ENCODE assay signal across 8 cellular contexts in the genomic region with DNA sequence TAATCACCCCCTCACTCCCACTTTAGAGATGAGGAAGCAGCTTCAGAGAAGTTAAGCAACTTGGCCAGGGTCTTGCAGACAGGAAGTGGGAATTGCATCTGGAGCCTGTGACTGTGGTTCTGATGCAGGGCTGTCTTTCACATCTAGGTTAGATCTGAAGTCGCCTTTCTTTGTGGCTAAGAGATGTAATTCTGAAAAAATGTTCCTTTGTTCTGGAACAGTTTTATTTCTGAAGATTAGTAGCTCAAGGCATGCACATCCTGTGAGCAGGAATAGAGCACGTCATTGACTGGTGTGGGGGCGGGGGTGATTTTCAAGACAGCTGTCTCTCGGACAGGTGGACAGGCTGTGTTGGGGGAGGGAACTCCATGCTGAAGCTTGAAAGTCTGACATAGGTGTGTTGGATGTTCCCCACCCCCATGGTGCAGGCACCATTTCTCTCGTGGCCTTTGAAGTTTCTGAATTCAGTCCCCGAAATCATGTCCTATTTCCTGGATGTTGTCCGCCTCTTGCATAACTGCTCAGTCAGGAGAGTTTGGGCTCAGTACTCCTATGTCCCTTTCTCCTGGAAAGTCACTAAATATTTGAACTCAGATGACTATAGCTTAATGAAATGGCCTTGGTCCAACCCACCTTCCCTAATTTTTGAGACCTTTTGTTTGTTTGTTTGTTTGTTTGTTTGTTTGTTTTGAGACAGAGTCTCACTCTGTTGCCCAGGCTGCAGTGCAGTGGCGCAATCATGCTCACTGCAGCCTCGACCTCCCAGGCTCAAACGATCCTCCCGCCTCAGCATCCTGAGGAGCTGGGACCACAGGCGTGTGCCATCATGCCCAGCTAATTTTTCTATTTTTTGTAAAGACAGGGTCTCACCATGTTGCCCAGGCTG. TPM values are rescaled to one million over a fixed set of nuclear protein-coding genes. Genes with fewer than 3 reads are reported as not detected.
DNase-seq lines count a peak whose midpoint lies in the region; ATAC-seq and TF ChIP-seq lines count a peak whose summit lies in the region.

No MANE protein-coding gene starts in this region.

- H3K9me3 ChIP-seq in fibroblast of lung (ENCODE audit: control insufficient read depth, insufficient read depth, low read depth, low read length) (no peaks in the 10 kb centered on the region), sigmoid colon (no peaks in the 10 kb centered on the region)

- no peak overlapping the region for H3K9ac ChIP-seq in fibroblast of lung (ENCODE audit: insufficient read depth, low read length)

- no peak overlapping the region for H3K4me2 ChIP-seq in fibroblast of lung (ENCODE audit: extremely low read depth, insufficient read depth, low read length)

- 74 to 83% methylated on average over 12 of the region's 12 CpGs for WGBS in sigmoid colon, 2 donors

- H4K20me1 ChIP-seq in fibroblast of lung (ENCODE audit: control insufficient read depth, extremely low read depth, insufficient read depth, low read length) = no peaks in the 10 kb centered on the region

- H3K27ac ChIP-seq in fibroblast of lung (ENCODE audit: insufficient read depth, low read length) = no peak overlapping the region
- H3K27ac ChIP-seq in sigmoid colon = peak overlapping the region; percentile 39 to 55 (median 44)

- peak in 3 of 4 donors; percentile 7 to 51 (median 38) for TF ChIP-seq EP300 in sigmoid colon (IDR thresholded peaks at IDR 0.05)

- H3K4me1 ChIP-seq in fibroblast of lung (ENCODE audit: control insufficient read depth, extremely low read depth, insufficient read depth, low read length) (peaks cover 2% of the 10 kb centered on the region), sigmoid colon (no peaks in the 10 kb centered on the region)

- no peak overlapping the region for H3K4me3 ChIP-seq in fibroblast of lung (replicated peaks in 1 of 4; ENCODE audit: control extremely low read depth in 1 of 4, insufficient read depth in 1 of 4, low read depth in 3 of 4, low read length in 4 of 4)
- no peak overlapping the region for H3K4me3 ChIP-seq in sigmoid colon

- intact Hi-C loops in sigmoid colon (cut with DNase I) = no loop called here

- peak; percentile 16 to 29 for DNase-seq in SHP77 (lab: John Stamatoyannopoulos, UW)
- DNase-seq in SHP77 treated with DMSO at 0.1 percent for 48 hours (lab: John Stamatoyannopoulos, UW) = no peak
- DNase-seq in SIG-M5 treated with dmso at 0.1 percent for 504 hours (lab: John Stamatoyannopoulos, UW; ENCODE audit: unreplicated experiment) = peak; percentile 91
- peak; percentile 68 to 97 for DNase-seq in fibroblast of lung (ENCODE audit: low read depth in 2 of 2)
- DNase-seq in sigmoid colon = no peak
- DNase-seq in GOT3 (lab: John Stamatoyannopoulos, UW) = no peak

- H2AFZ ChIP-seq in fibroblast of lung (ENCODE audit: low read length) = no peak overlapping the region

- TF ChIP-seq CTCF in fibroblast of lung (conservative IDR thresholded peaks at IDR 0.05 in 1 of 2, IDR thresholded peaks at IDR 0.05 in 1 of 2; ENCODE audit: low read depth in 1 of 2, low read length in 2 of 2) = no peak
- no peak for TF ChIP-seq CTCF in sigmoid colon (IDR thresholded peaks at IDR 0.05)

- peaks cover 3% of the 10 kb centered on the region for H3K27me3 ChIP-seq in fibroblast of lung (ENCODE audit: control insufficient read depth, insufficient read depth, low read length)
- no peaks in the 10 kb centered on the region for H3K27me3 ChIP-seq in sigmoid colon

- ATAC-seq in GM19351 (IDR thresholded peaks at IDR 0.05; ENCODE audit: unreplicated experiment) = no peak
- no peak for ATAC-seq in HG03175 (IDR thresholded peaks at IDR 0.05; ENCODE audit: unreplicated experiment)

- H3K36me3 ChIP-seq in fibroblast of lung (ENCODE audit: control insufficient read depth, insufficient read depth, low read length) (no peaks in the 10 kb centered on the region), sigmoid colon (no peaks in the 10 kb centered on the region)

- no peak for TF ChIP-seq POLR2A in sigmoid colon (IDR thresholded peaks at IDR 0.05)

- no peaks in the 10 kb centered on the region for H3K79me2 ChIP-seq in fibroblast of lung (ENCODE audit: control insufficient read depth, insufficient read depth, low read length)

RNA-seq across cellular contexts. Expression of a gene that starts 21.0 kb away (rescaled TPM):
- 111 and 117 TPM in 2 replicates for total RNA-seq in fibroblast of lung
- 127 and 199 TPM in 2 replicates for polyA plus RNA-seq in fibroblast of lung
- 68.9 and 89.8 TPM in 2 replicates for polyA plus RNA-seq in fibroblast of lung (2012)
- polyA minus RNA-seq in fibroblast of lung (ENCODE audit: low replicate concordance) = 241 and 266 TPM in 2 replicates
- total RNA-seq in sigmoid colon = 10 to 100 TPM; 63.1 to 93.1 (median 73.1) TPM
- polyA plus RNA-seq in sigmoid colon = 100 to 1,000 TPM in 1 of 3 donors, 10 to 100 TPM in 2; 54.1 to 119 (median 59.2) TPM

RNA-seq across cellular contexts. Expression of a gene that starts 45.9 kb away (rescaled TPM):
- total RNA-seq in fibroblast of lung = not detected in 2 replicates
- not detected in 2 replicates for polyA plus RNA-seq in fibroblast of lung
- not detected in 2 replicates for polyA plus RNA-seq in fibroblast of lung (2012)
- 0.37 TPM in 1 of 2 replicates, not detected in the other for polyA minus RNA-seq in fibroblast of lung (ENCODE audit: low replicate concordance)
- total RNA-seq in sigmoid colon = not detected
- under 1 TPM in 1 of 3 donors, not detected in 2; 0.16 TPM for polyA plus RNA-seq in sigmoid colon

RNA-seq across cellular contexts. Expression of a gene that starts 50.9 kb away (rescaled TPM):
- total RNA-seq in fibroblast of lung = not detected in 2 replicates
- 0.06 TPM in 1 of 2 replicates, not detected in the other for polyA plus RNA-seq in fibroblast of lung
- 0.12 TPM in 1 of 2 replicates, not detected in the other for polyA plus RNA-seq in fibroblast of lung (2012)
- polyA minus RNA-seq in fibroblast of lung (ENCODE audit: low replicate concordance) = not detected in 2 replicates
- under 1 TPM in 2 of 4 donors, not detected in 2; 0.36 to 0.55 TPM for total RNA-seq in sigmoid colon
- polyA plus RNA-seq in sigmoid colon = 1 to 10 TPM in 2 of 3 donors, not detected in 1; 1.2 to 2.1 TPM

Comparison
In these comparisons a context has a peak if more than half of its experiments do, and no peak if none do; other contexts are left out.
1. DNase-seq: peak in SHP77 (2 of 2), SIG-M5 treated with dmso at 0.1 percent for 504 hours (single experiment) and fibroblast of lung (2 of 2); none in SHP77 treated with DMSO at 0.1 percent for 48 hours (single experiment), sigmoid colon (single experiment) and GOT3 (single experiment).